ENCODE assay signal across 8 cellular contexts in genomic region chr5:172187118-172188032, GRCh38. TPM values are rescaled to one million over a fixed set of nuclear protein-coding genes. Genes with fewer than 3 reads are reported as not detected.
DNase-seq lines count a peak whose midpoint lies in the region; ATAC-seq and TF ChIP-seq lines count a peak whose summit lies in the region.

No MANE protein-coding gene starts in this region.

- no peak for TF ChIP-seq RAD21 in HCT116 (IDR thresholded peaks at IDR 0.05; ENCODE audit: low read depth)

- RAD21 ChIA-PET in HCT116 (lab: Charles Lee; ENCODE audit: low non-redundant PET in 1 of 2, low total read pairs in 2 of 2, uncharacterized antibody in 2 of 2, unreplicated experiment in 2 of 2) = interaction anchor here in 1 of 2 experiments (1.0 kb wide), 2 partner anchors 84 to 128 kb away, joined by 3 to 4 read pairs; no protein-coding TSS in a partner anchor

- no peak for TF ChIP-seq CTCF in GM12864 (IDR thresholded peaks at IDR 0.05; ENCODE audit: low read depth, low read length, missing control alignments)
- no peak for TF ChIP-seq CTCF in HCT116 (IDR thresholded peaks at IDR 0.05 in 2 of 3, conservative IDR thresholded peaks at IDR 0.05 in 1 of 3; ENCODE audit: borderline replicate concordance in 1 of 3, insufficient read depth in 1 of 3, low read depth in 2 of 3, low read length in 2 of 3)
- no peak; the same call in 1 of the 2 replicates for TF ChIP-seq CTCF in MM.1S (IDR thresholded peaks at IDR 0.05; ENCODE audit: low read length)

- H4K20me1 ChIP-seq in HCT116 (ENCODE audit: insufficient read depth) = no peaks in the 10 kb centered on the region
- H4K20me1 ChIP-seq in MM.1S (ENCODE audit: insufficient read depth, low read length) = no peaks in the 10 kb centered on the region

- no peak for TF ChIP-seq POLR2A in HCT116 (IDR thresholded peaks at IDR 0.05; ENCODE audit: borderline replicate concordance, extremely low read depth, insufficient read depth, insufficient read length)

- BruUV-seq in HCT116 (replicated peaks; lab: Mats Ljungman, UMichigan) = no TSS peak

- H2AFZ ChIP-seq in HCT116 (ENCODE audit: low read depth, low read length, poor library complexity, severe bottlenecking) = peak overlapping the region; percentile 61
- H2AFZ ChIP-seq in MM.1S (ENCODE audit: low read length) = peak overlapping the region; percentile 91

- H3K36me3 ChIP-seq in HCT116 (ENCODE audit: control insufficient read depth in 1 of 2, insufficient read depth in 2 of 2, low read length in 2 of 2) (no peaks in the 10 kb centered on the region), MM.1S (replicated peaks; ENCODE audit: insufficient read depth, low read length) (no peaks in the 10 kb centered on the region)

- no peaks in the 10 kb centered on the region for H3K9me2 ChIP-seq in HCT116 (ENCODE audit: insufficient read depth)
- no peaks in the 10 kb centered on the region for H3K9me2 ChIP-seq in MM.1S (replicated peaks; ENCODE audit: insufficient read depth, low read length)

- no peak for DNase-seq in GM12864 (ENCODE audit: low read depth)
- peak; percentile 26 for DNase-seq in HCT116 (ENCODE audit: low read depth, low spot score)
- DNase-seq in MM.1S = peak; percentile 60
- peak; percentile 18 to 44 (median 42) for DNase-seq in activated CD4-positive, CD25-positive, alpha-beta regulatory T cell (lab: John Stamatoyannopoulos, UW)
- DNase-seq in cerebellar cortex (ENCODE audit: low spot score) = peak; percentile 65
- peak; percentile 61 for DNase-seq in left kidney (ENCODE audit: low read depth, low spot score)
- DNase-seq in stimulated activated CD4-positive, alpha-beta T cell treated with anti-CD3 and anti-CD28 coated beads, TNF-alpha, amount 100 ng/mL, for 1 hour (ENCODE audit: low read depth in 3 of 3, low spot score in 1 of 3) = peak in 2 of 3 donors; percentile 38 to 45
- DNase-seq in GM19240 (ENCODE audit: insufficient read length, low spot score) = no peak

- H3K4me3 ChIP-seq in GM12864 (ENCODE audit: low read depth, low read length) (peak overlapping the region; percentile 69), HCT116 (replicated peaks in 1 of 2; ENCODE audit: low read depth in 1 of 2, low read length in 2 of 2) (peak overlapping the region; percentile 93 to 97), MM.1S (ENCODE audit: low read length) (peak overlapping the region; percentile 95)

- H3K4me2 ChIP-seq in HCT116 (ENCODE audit: low read length) (peak overlapping the region; percentile 100), MM.1S (ENCODE audit: low read depth, low read length) (peak overlapping the region; percentile 95)

- H3K9me3 ChIP-seq in HCT116 (ENCODE audit: control insufficient read depth in 1 of 2, insufficient read depth in 1 of 2, low read depth in 1 of 2, low read length in 2 of 2) (no peaks in the 10 kb centered on the region), MM.1S (replicated peaks; ENCODE audit: insufficient read depth, low read length) (no peaks in the 10 kb centered on the region)

- peaks cover 40% of the 10 kb centered on the region for H3F3A ChIP-seq in MM.1S (ENCODE audit: insufficient read depth, low read length)

- H3K4me1 ChIP-seq in HCT116 (ENCODE audit: control insufficient read depth in 1 of 2, insufficient read depth in 2 of 2, low read length in 2 of 2) (peaks cover 10 to 28% of the 10 kb centered on the region in 2 experiments), MM.1S (ENCODE audit: low read length) (peaks cover 17% of the 10 kb centered on the region)

- intact Hi-C loops in HCT116 (cut with micrococcal nuclease) = loop anchor here (1.0 to 10.0 kb wide), 7 partner anchors 13 to 277 kb away; partner anchors contain the start of genes SH3PXD2B and UBTD2

- peak overlapping the region; percentile 80 for H3K9ac ChIP-seq in HCT116 (ENCODE audit: low read length)
- peak overlapping the region; percentile 78 for H3K9ac ChIP-seq in MM.1S (ENCODE audit: low read length)

- H3K27ac ChIP-seq in HCT116 (ENCODE audit: low read depth, low read length) (peak overlapping the region; percentile 75), MM.1S (ENCODE audit: low read length) (peak overlapping the region; percentile 96; the same call in 1 of the 2 replicates)

- no peaks in the 10 kb centered on the region for H3K27me3 ChIP-seq in HCT116 (ENCODE audit: insufficient read depth, low read length)
- H3K27me3 ChIP-seq in MM.1S (replicated peaks; ENCODE audit: insufficient read depth, low read length) = no peaks in the 10 kb centered on the region

- CTCF ChIA-PET in HCT116 (lab: Charles Lee) = interaction anchor here (0.6 to 1.7 kb wide), 16 partner anchors 9 to 280 kb away, joined by 3 to 8 read pairs (median 4); partner anchors contain the start of gene UBTD2

- ATAC-seq in HCT116 = peak; percentile 49

- POLR2A ChIA-PET in HCT116 (lab: Charles Lee) = interaction anchor here (1.2 to 1.7 kb wide), 3 partner anchors 8 to 181 kb away, joined by 3 to 9 read pairs (median 6); partner anchors contain the start of gene FBXW11

- peaks cover 17% of the 10 kb centered on the region for H3K79me2 ChIP-seq in HCT116 (ENCODE audit: insufficient read depth, low read length)
- H3K79me2 ChIP-seq in MM.1S (ENCODE audit: low read length) = peaks cover 55% of the 10 kb centered on the region

TF ChIP-seq in HCT116, 20 proteins besides CTCF, POLR2A, EP300 and RAD21:
- TF ChIP-seq TCF7L2 (IDR thresholded peaks at IDR 0.05; ENCODE audit: borderline replicate concordance, extremely low read depth, insufficient read depth, insufficient read length) (no peak), ZFX (IDR thresholded peaks at IDR 0.05) (peak; percentile 31; the same call in 1 of the 2 replicates), SRF (IDR thresholded peaks at IDR 0.05; ENCODE audit: low read depth) (no peak), CEBPB (IDR thresholded peaks at IDR 0.05; ENCODE audit: low read depth) (no peak), EZH2 (IDR thresholded peaks at IDR 0.05) (no peak), REST (IDR thresholded peaks at IDR 0.05; ENCODE audit: low read depth) (no peak)

RNA-seq across cellular contexts. Expression of gene STK10, which starts 0.6 kb away (rescaled TPM):
- 22.9 TPM for total RNA-seq in HCT116 (2021; ENCODE audit: unreplicated experiment)
- 14.5 and 15.3 TPM in 2 replicates for polyA plus RNA-seq in HCT116 (2012)

RNA-seq across cellular contexts. Expression of gene EFCAB9, which starts 6.6 kb away (rescaled TPM):
- not detected for total RNA-seq in HCT116 (2021; ENCODE audit: unreplicated experiment)
- polyA plus RNA-seq in HCT116 (2012) = not detected in 2 replicates

Comparison
In these comparisons a context has a peak if more than half of its experiments do, and no peak if none do; other contexts are left out.
1. DNase-seq: peak in HCT116 (single experiment), MM.1S (single experiment), activated CD4-positive, CD25-positive, alpha-beta regulatory T cell (4 of 4), cerebellar cortex (single experiment), left kidney (single experiment) and stimulated activated CD4-positive, alpha-beta T cell treated with anti-CD3 and anti-CD28 coated beads, TNF-alpha, amount 100 ng/mL, for 1 hour (2 of 3); none in GM12864 (single experiment) and GM19240 (single experiment).
2. Peak in every context shown above with its lines, with median percentiles within 50 percentile points of each other: H3K4me3 ChIP-seq.